In genomic region chr15:64246364-64247189, GRCh38 we compare ENCODE assay signal across 8 cellular contexts.
DNase-seq lines count a peak whose midpoint lies in the region; ATAC-seq and TF ChIP-seq lines count a peak whose summit lies in the region.

No MANE protein-coding gene starts in this region.

- peaks cover 9% of the 10 kb centered on the region for H3K4me1 ChIP-seq in smooth muscle cell (ENCODE audit: low read depth)

- peak overlapping the region; percentile 93 for H3K9ac ChIP-seq in smooth muscle cell (ENCODE audit: low read depth)

- H3K4me3 ChIP-seq in smooth muscle cell: no peak overlapping the region

- H3K79me2 ChIP-seq in smooth muscle cell (ENCODE audit: low read depth): peaks cover 34% of the 10 kb centered on the region

- peaks cover 21% of the 10 kb centered on the region for H3K36me3 Mint-ChIP-seq in T-helper 1 cell treated with Interleukin-12 subunit alpha and Interleukin-12 subunit beta and Interleukin-4 antibody, amounts not matched to agents 30 μg/mL and 1 μg/mL, for 36 hours (ENCODE audit: low read depth)

- peaks cover 36% of the 10 kb centered on the region for H3K4me1 Mint-ChIP-seq in T-helper 1 cell treated with Interleukin-12 subunit alpha and Interleukin-12 subunit beta and Interleukin-4 antibody, amounts not matched to agents 30 μg/mL and 1 μg/mL, for 36 hours (ENCODE audit: low read depth)

- H3K27ac ChIP-seq in smooth muscle cell (ENCODE audit: low read depth): peak overlapping the region; percentile 99

- H3K36me3 ChIP-seq in smooth muscle cell (ENCODE audit: low read depth): no peaks in the 10 kb centered on the region

- TF ChIP-seq POLR2A in erythroblast (IDR thresholded peaks at IDR 0.05; ENCODE audit: low read length): no peak

- ATAC-seq in activated CD4-positive, CD25-positive, alpha-beta regulatory T cell treated with anti-CD3 and anti-CD28 coated beads, Interleukin-2, amount 50 U/mL, for 24 hours: peak; percentile 92 to 93
- peak; percentile 85 for ATAC-seq in GM21528 (IDR thresholded peaks at IDR 0.05; ENCODE audit: low FRiP score, unreplicated experiment)

- H4K20me1 ChIP-seq in smooth muscle cell (ENCODE audit: low read depth): peaks cover 15% of the 10 kb centered on the region

- H3F3A ChIP-seq in smooth muscle cell (ENCODE audit: low read depth): peaks cover 20% of the 10 kb centered on the region

- H3K27me3 Mint-ChIP-seq in T-helper 1 cell treated with Interleukin-12 subunit alpha and Interleukin-12 subunit beta and Interleukin-4 antibody, amounts not matched to agents 30 μg/mL and 1 μg/mL, for 36 hours (ENCODE audit: low read depth): no peaks in the 10 kb centered on the region

- no peak for TF ChIP-seq CTCF in smooth muscle cell (IDR thresholded peaks at IDR 0.05; ENCODE audit: borderline replicate concordance, insufficient read depth, poor library complexity, severe bottlenecking)

- H3K9me3 Mint-ChIP-seq in T-helper 1 cell treated with Interleukin-12 subunit alpha and Interleukin-12 subunit beta and Interleukin-4 antibody, amounts not matched to agents 30 μg/mL and 1 μg/mL, for 36 hours: peaks cover 10% of the 10 kb centered on the region

- H3K4me3 Mint-ChIP-seq in T-helper 1 cell treated with Interleukin-12 subunit alpha and Interleukin-12 subunit beta and Interleukin-4 antibody, amounts not matched to agents 30 μg/mL and 1 μg/mL, for 36 hours: peak overlapping the region; percentile 45

- no peaks in the 10 kb centered on the region for H3K9me3 ChIP-seq in smooth muscle cell (replicated peaks; ENCODE audit: low read depth)

- H3K27ac Mint-ChIP-seq in T-helper 1 cell treated with Interleukin-12 subunit alpha and Interleukin-12 subunit beta and Interleukin-4 antibody, amounts not matched to agents 30 μg/mL and 1 μg/mL, for 36 hours: peak overlapping the region; percentile 71

- DNase-seq in activated CD4-positive, CD25-positive, alpha-beta regulatory T cell (lab: John Stamatoyannopoulos, UW): no peak
- DNase-seq in HK-2 (ENCODE audit: unreplicated experiment) (peak; percentile 55), erythroblast (lab: John Stamatoyannopoulos, UW) (peak; percentile 53 to 72), smooth muscle cell (lab: John Stamatoyannopoulos, UW; ENCODE audit: unreplicated experiment) (no peak), hippocampal formation (lab: John Stamatoyannopoulos, UW) (no peak)

- no peak overlapping the region for H2AFZ ChIP-seq in smooth muscle cell (ENCODE audit: low read depth)

- 42% methylated on average over 9 of the region's 9 CpGs for WGBS in smooth muscle cell (ENCODE audit: low lambda C conversion rate)

- H3K4me2 ChIP-seq in smooth muscle cell: peak overlapping the region; percentile 67

- H3K27me3 ChIP-seq in smooth muscle cell (ENCODE audit: low read depth): no peaks in the 10 kb centered on the region

Comparison
In these comparisons a context has a peak if more than half of its experiments do, and no peak if none do; other contexts are left out.
1. DNase-seq: peak in HK-2 (single experiment) and erythroblast (2 of 2); none in activated CD4-positive, CD25-positive, alpha-beta regulatory T cell (0 of 4), smooth muscle cell (single experiment) and hippocampal formation (0 of 2).